ENCODE assay signal across 8 cellular contexts in the genomic region with DNA sequence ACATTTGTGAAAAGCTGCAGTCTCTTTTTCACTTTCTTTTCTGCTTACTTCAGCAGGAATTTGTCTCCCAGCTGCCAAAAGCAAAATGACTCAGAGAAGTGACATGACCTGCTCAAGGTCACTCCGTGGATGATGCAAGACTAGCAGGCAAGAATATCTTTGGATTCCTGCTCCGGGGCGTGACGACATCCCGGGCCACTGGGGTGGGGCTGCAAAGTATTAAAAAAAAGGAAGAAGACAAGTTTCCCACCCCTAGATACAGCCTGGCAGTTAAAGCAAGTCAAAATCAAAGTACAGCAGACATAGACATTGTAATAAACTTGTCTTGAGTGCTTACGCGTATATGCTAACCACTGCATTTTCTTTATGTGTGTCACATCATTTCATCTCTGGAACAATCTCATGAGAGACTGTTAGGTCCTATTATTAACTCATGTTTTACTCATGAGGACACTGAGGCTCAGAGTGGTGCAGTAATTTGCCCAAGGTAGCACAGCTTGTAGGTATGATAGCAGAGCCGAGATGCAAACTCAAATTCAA.
A peak's percentile ranks its signal among the peaks of the same experiment; 100 is the strongest.
DNase-seq lines count a peak whose midpoint lies in the region; ATAC-seq and TF ChIP-seq lines count a peak whose summit lies in the region.

No MANE protein-coding gene starts in this region.

- CTCF ChIA-PET in WTC11 (lab: Charles Lee), result interaction anchor here (0.8 to 1.2 kb wide), 3 partner anchors 31 to 394 kb away, joined by 3 to 4 read pairs (median 3); no protein-coding TSS in a partner anchor

- TF ChIP-seq CTCF in AG09309 (IDR thresholded peaks at IDR 0.05; ENCODE audit: control insufficient read depth, insufficient read depth, low read depth, low read length, missing control alignments) (no peak), WTC11 (IDR thresholded peaks at IDR 0.05) (no peak), left ventricle myocardium inferior (IDR thresholded peaks at IDR 0.05; ENCODE audit: borderline replicate concordance) (no peak)

- ATAC-seq in WTC11, result no peak
- ATAC-seq in stimulated activated naive B cell treated with anti-CD40 and anti-IgM and Interleukin-4, amounts not matched to agents 10 μg/mL and 1 μg/mL and 100 μg/mL, for 72 hours (replicated peaks), result no peak

- no peaks in the 10 kb centered on the region for H3K36me3 Mint-ChIP-seq in WTC11
- peaks cover 9 to 17% of the 10 kb centered on the region in 2 donors for H3K36me3 Mint-ChIP-seq in stimulated activated naive B cell treated with anti-CD40 and anti-IgM and Interleukin-4, amounts not matched to agents 10 μg/mL and 1 μg/mL and 100 μg/mL, for 72 hours

- peak overlapping the region; percentile 50 for H3K27ac ChIP-seq in left ventricle myocardium inferior (replicated peaks)

- no peak overlapping the region for H3K27ac Mint-ChIP-seq in WTC11
- H3K27ac Mint-ChIP-seq in stimulated activated naive B cell treated with anti-CD40 and anti-IgM and Interleukin-4, amounts not matched to agents 10 μg/mL and 1 μg/mL and 100 μg/mL, for 72 hours, result no peak overlapping the region

- peak; percentile 85 for DNase-seq in AG09309 (ENCODE audit: low read depth)
- DNase-seq in HS-27A (ENCODE audit: low read depth), result peak; percentile 83
- no peak for DNase-seq in WTC11 (ENCODE audit: low spot score)
- DNase-seq in left ventricle myocardium inferior, result peak; percentile 86
- no peak for DNase-seq in stimulated activated naive B cell treated with anti-CD40 and anti-IgM and Interleukin-4, amounts not matched to agents 10 μg/mL and 1 μg/mL and 100 μg/mL, for 72 hours
- DNase-seq in NCI-H446 (lab: John Stamatoyannopoulos, UW), result no peak
- no peak for DNase-seq in Ammon's horn (ENCODE audit: low spot score)
- no peak for DNase-seq in stimulated activated CD4-positive, alpha-beta T cell treated with anti-CD3 and anti-CD28 coated beads, Interleukin-2, amount 100 ng/mL, for 48 hours

- H3K9me3 ChIP-seq in left ventricle myocardium inferior (replicated peaks), result no peaks in the 10 kb centered on the region

- peaks cover 29% of the 10 kb centered on the region for H3K4me1 Mint-ChIP-seq in WTC11
- peaks cover 70 to 92% of the 10 kb centered on the region in 2 donors for H3K4me1 Mint-ChIP-seq in stimulated activated naive B cell treated with anti-CD40 and anti-IgM and Interleukin-4, amounts not matched to agents 10 μg/mL and 1 μg/mL and 100 μg/mL, for 72 hours

- no peaks in the 10 kb centered on the region for H3K27me3 ChIP-seq in left ventricle myocardium inferior (ENCODE audit: low read depth)

- POLR2A ChIA-PET in WTC11 (lab: Charles Lee), result no interaction called here

- no peaks in the 10 kb centered on the region for H3K9me3 Mint-ChIP-seq in WTC11
- H3K9me3 Mint-ChIP-seq in stimulated activated naive B cell treated with anti-CD40 and anti-IgM and Interleukin-4, amounts not matched to agents 10 μg/mL and 1 μg/mL and 100 μg/mL, for 72 hours, result peaks cover 6 to 12% of the 10 kb centered on the region in 2 donors

- intact Hi-C loops in left ventricle myocardium inferior (cut with micrococcal nuclease), result no loop called here

- H3K4me3 ChIP-seq in AG09309 (ENCODE audit: control insufficient read depth, low read depth, low read length), result no peak overlapping the region
- H3K4me3 ChIP-seq in left ventricle myocardium inferior, result no peak overlapping the region

- H3K27me3 Mint-ChIP-seq in WTC11 (ENCODE audit: low read depth), result no peaks in the 10 kb centered on the region; the same call in 1 of the 2 replicates
- H3K27me3 Mint-ChIP-seq in stimulated activated naive B cell treated with anti-CD40 and anti-IgM and Interleukin-4, amounts not matched to agents 10 μg/mL and 1 μg/mL and 100 μg/mL, for 72 hours, result no peaks in the 10 kb centered on the region

- H3K4me3 Mint-ChIP-seq in WTC11, result no peak overlapping the region
- peak overlapping the region; percentile 55 to 69 for H3K4me3 Mint-ChIP-seq in stimulated activated naive B cell treated with anti-CD40 and anti-IgM and Interleukin-4, amounts not matched to agents 10 μg/mL and 1 μg/mL and 100 μg/mL, for 72 hours

- no peaks in the 10 kb centered on the region for H3K36me3 ChIP-seq in left ventricle myocardium inferior

- H3K4me1 ChIP-seq in left ventricle myocardium inferior, result peaks cover 60% of the 10 kb centered on the region

TF ChIP-seq in WTC11, 78 proteins besides CTCF, POLR2A, EP300 and RAD21:
- TF ChIP-seq GABPB1 (CRISPR knock-in tag; IDR thresholded peaks at IDR 0.05), result peak; percentile 99
- TF ChIP-seq, protein P1, sequence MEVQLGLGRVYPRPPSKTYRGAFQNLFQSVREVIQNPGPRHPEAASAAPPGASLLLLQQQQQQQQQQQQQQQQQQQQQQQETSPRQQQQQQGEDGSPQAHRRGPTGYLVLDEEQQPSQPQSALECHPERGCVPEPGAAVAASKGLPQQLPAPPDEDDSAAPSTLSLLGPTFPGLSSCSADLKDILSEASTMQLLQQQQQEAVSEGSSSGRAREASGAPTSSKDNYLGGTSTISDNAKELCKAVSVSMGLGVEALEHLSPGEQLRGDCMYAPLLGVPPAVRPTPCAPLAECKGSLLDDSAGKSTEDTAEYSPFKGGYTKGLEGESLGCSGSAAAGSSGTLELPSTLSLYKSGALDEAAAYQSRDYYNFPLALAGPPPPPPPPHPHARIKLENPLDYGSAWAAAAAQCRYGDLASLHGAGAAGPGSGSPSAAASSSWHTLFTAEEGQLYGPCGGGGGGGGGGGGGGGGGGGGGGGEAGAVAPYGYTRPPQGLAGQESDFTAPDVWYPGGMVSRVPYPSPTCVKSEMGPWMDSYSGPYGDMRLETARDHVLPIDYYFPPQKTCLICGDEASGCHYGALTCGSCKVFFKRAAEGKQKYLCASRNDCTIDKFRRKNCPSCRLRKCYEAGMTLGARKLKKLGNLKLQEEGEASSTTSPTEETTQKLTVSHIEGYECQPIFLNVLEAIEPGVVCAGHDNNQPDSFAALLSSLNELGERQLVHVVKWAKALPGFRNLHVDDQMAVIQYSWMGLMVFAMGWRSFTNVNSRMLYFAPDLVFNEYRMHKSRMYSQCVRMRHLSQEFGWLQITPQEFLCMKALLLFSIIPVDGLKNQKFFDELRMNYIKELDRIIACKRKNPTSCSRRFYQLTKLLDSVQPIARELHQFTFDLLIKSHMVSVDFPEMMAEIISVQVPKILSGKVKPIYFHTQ (CRISPR knock-in tag; IDR thresholded peaks at IDR 0.05), result no peak

Comparison
In these comparisons a context has a peak if more than half of its experiments do, and no peak if none do; other contexts are left out.
1. DNase-seq: peak in AG09309 (single experiment), HS-27A (single experiment) and left ventricle myocardium inferior (single experiment); none in WTC11 (single experiment), stimulated activated naive B cell treated with anti-CD40 and anti-IgM and Interleukin-4, amounts not matched to agents 10 μg/mL and 1 μg/mL and 100 μg/mL, for 72 hours (single experiment), NCI-H446 (0 of 2), Ammon's horn (single experiment) and stimulated activated CD4-positive, alpha-beta T cell treated with anti-CD3 and anti-CD28 coated beads, Interleukin-2, amount 100 ng/mL, for 48 hours (0 of 2).